1 cellular context compared by ENCODE assay signal in the genomic region with DNA sequence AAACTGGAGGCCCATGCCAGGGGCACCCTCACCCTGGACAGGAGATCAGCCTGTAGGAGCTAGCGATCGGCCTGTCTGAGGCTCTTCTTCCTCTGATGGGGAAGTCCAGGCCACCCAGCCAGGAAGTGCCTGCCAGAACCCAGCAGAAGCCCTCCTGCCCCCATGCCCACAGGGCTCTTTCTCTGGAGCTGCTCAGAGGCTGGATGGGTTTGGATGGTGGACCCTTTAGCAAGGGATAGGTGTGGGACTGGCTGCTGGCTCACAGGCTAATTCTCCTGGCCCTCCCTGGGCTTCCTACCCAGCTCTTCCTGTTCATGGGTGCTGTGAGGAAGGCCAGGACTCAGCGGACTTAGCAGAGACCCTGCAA.
TF ChIP-seq lines count a peak whose summit lies in the region.

No MANE protein-coding gene starts in this region.

TF ChIP-seq in A549, 52 proteins besides CTCF, POLR2A, EP300 and RAD21 (continued from another document):
- no peak for TF ChIP-seq PBX3 (IDR thresholded peaks at IDR 0.05)
- no peak for TF ChIP-seq MAZ (IDR thresholded peaks at IDR 0.05; ENCODE audit: borderline replicate concordance, low read depth, low read length)
- no peak for TF ChIP-seq HOXB13 (CRISPR knock-in tag; IDR thresholded peaks at IDR 0.05; ENCODE audit: low read depth)
